In genomic region chr4:114488301-114488982, GRCh38 we compare ENCODE assay signal across 21 cellular contexts.
DNase-seq lines count a peak whose midpoint lies in the region; ATAC-seq, FAIRE-seq and TF ChIP-seq lines count a peak whose summit lies in the region.
"Had no signal": no experiment of that assay in that cellular context is flagged by ENCODE, and none has a peak within 500 bp of the region (broad histone marks: within the 10 kb centered on the region; RNA-seq: fewer than 3 reads in every experiment).

No MANE protein-coding gene starts in this region.

- ATAC-seq in A549 (no peak), upper lobe of right lung (peak; percentile 33), GM18520 (IDR thresholded peaks at IDR 0.05; ENCODE audit: unreplicated experiment) (no peak)

- H3K9ac ChIP-seq in adipocyte (ENCODE audit: low read length) = no peak overlapping the region
- H3K9ac ChIP-seq: BLaER1 treated with 17β-estradiol and CSF1 and Interleukin-3, amounts not matched to agents 10 nM and 100 nM had no signal

- intact Hi-C loops in upper lobe of right lung (cut with DNase I) = no loop called here
- intact Hi-C loops in CD4-positive, alpha-beta memory T cell (cut with micrococcal nuclease) = no loop called here

- WGBS in A549 (ENCODE audit: missing lambda C conversion rate) = 39% methylated on average over 3 of the region's 3 CpGs

- no peak overlapping the region for H3K27ac Mint-ChIP-seq in CD4-positive, alpha-beta memory T cell
- H3K27ac Mint-ChIP-seq: B cell; CD8-positive, alpha-beta memory T cell; H9 had no signal

- H3K4me1 ChIP-seq in A549 (no peaks in the 10 kb centered on the region), adipocyte (ENCODE audit: control insufficient read depth, insufficient read depth, low read length) (no peaks in the 10 kb centered on the region), upper lobe of right lung (no peaks in the 10 kb centered on the region)
- no peaks in the 10 kb centered on the region for H3K4me1 ChIP-seq in CD4-positive, alpha-beta memory T cell (ENCODE audit: insufficient read depth, low read length)
- H3K4me1 ChIP-seq: BLaER1 treated with 17β-estradiol and CSF1 and Interleukin-3, amounts not matched to agents 10 nM and 100 nM had no signal

- POLR2A ChIA-PET in A549 (lab: Yijun Ruan, JAX) = no interaction called here
- POLR2A ChIA-PET in CD4-positive, alpha-beta memory T cell (lab: Charles Lee; ENCODE audit: partially characterized antibody) = no interaction called here

- H3K27me3 ChIP-seq in adipocyte (replicated peaks; ENCODE audit: control insufficient read depth, insufficient read depth, low read length) (no peaks in the 10 kb centered on the region), bronchial epithelial cell (ENCODE audit: control insufficient read depth, insufficient read depth, low read length) (no peaks in the 10 kb centered on the region), upper lobe of right lung (no peaks in the 10 kb centered on the region)
- no peaks in the 10 kb centered on the region for H3K27me3 ChIP-seq in CD4-positive, alpha-beta memory T cell (ENCODE audit: insufficient read depth, low read length)
- H3K27me3 ChIP-seq: BLaER1 treated with 17β-estradiol and CSF1 and Interleukin-3, amounts not matched to agents 10 nM and 100 nM had no signal

- H3K36me3 ChIP-seq in adipocyte (ENCODE audit: control insufficient read depth, insufficient read depth, low read length, severe bottlenecking) (no peaks in the 10 kb centered on the region), bronchial epithelial cell (ENCODE audit: control insufficient read depth, insufficient read depth, low read length) (no peaks in the 10 kb centered on the region), upper lobe of right lung (no peaks in the 10 kb centered on the region)
- no peaks in the 10 kb centered on the region for H3K36me3 ChIP-seq in CD4-positive, alpha-beta memory T cell (ENCODE audit: insufficient read depth, low read length)
- H3K36me3 ChIP-seq: BLaER1 treated with 17β-estradiol and CSF1 and Interleukin-3, amounts not matched to agents 10 nM and 100 nM had no signal

- no peak overlapping the region for H3K4me3 Mint-ChIP-seq in CD4-positive, alpha-beta memory T cell
- H3K4me3 Mint-ChIP-seq: B cell; CD8-positive, alpha-beta memory T cell; H9 had no signal

- no peak for TF ChIP-seq CTCF in A549 (IDR thresholded peaks at IDR 0.05)
- no peak for TF ChIP-seq CTCF in bronchial epithelial cell (IDR thresholded peaks at IDR 0.05; ENCODE audit: insufficient read depth, low read length, severe bottlenecking)
- no peak for TF ChIP-seq CTCF in upper lobe of right lung (IDR thresholded peaks at IDR 0.05)

- no peak for DNase-seq in A549 (ENCODE audit: low read depth in 1 of 2, low spot score in 1 of 2)
- DNase-seq in adipocyte (ENCODE audit: low read depth) = peak; percentile 1
- peak; percentile 10 for DNase-seq in bronchial epithelial cell (ENCODE audit: low read depth)
- no peak for DNase-seq in upper lobe of right lung
- no peak for DNase-seq in GDM1 (lab: John Stamatoyannopoulos, UW)
- DNase-seq in CD4-positive, alpha-beta memory T cell = no peak
- DNase-seq: 8988T; CD8-positive, alpha-beta memory T cell; COR-L47; DMS 273 treated with DMSO at 0.1 percent for 48 hours; DMS53; DND-41; EL; GOT3; H9 had no signal

- FAIRE-seq in A549 (lab: Jason Lieb, UNC) (no peak), bronchial epithelial cell (lab: Jason Lieb, UNC) (no peak)
- FAIRE-seq: G401.6, GM12892, HTR-8/SVneo had no signal

- H3K27ac ChIP-seq in A549 (no peak overlapping the region), upper lobe of right lung (no peak overlapping the region)
- H3K27ac ChIP-seq in CD4-positive, alpha-beta memory T cell (ENCODE audit: low read depth, low read length) = no peak overlapping the region
- H3K27ac ChIP-seq: BLaER1 treated with 17β-estradiol and CSF1 and Interleukin-3, amounts not matched to agents 10 nM and 100 nM had no signal

- H3K4me2 ChIP-seq in A549 = no peak overlapping the region
- H3K4me2 ChIP-seq: BLaER1 treated with 17β-estradiol and CSF1 and Interleukin-3, amounts not matched to agents 10 nM and 100 nM had no signal

- CTCF ChIA-PET in A549 (lab: Yijun Ruan, JAX) = no interaction called here
- CTCF ChIA-PET in CD4-positive, alpha-beta memory T cell (lab: Charles Lee; ENCODE audit: partially characterized antibody) = no interaction called here

- H3K4me3 ChIP-seq in A549 (no peak overlapping the region), adipocyte (ENCODE audit: low read length) (no peak overlapping the region), bronchial epithelial cell (ENCODE audit: low read depth, low read length) (no peak overlapping the region), upper lobe of right lung (no peak overlapping the region)
- H3K4me3 ChIP-seq in CD4-positive, alpha-beta memory T cell (ENCODE audit: low read length in 2 of 2) = no peak overlapping the region
- H3K4me3 ChIP-seq: BLaER1 treated with 17β-estradiol and CSF1 and Interleukin-3, amounts not matched to agents 10 nM and 100 nM had no signal

- no peaks in the 10 kb centered on the region for H3K4me1 Mint-ChIP-seq in CD4-positive, alpha-beta memory T cell
- H3K4me1 Mint-ChIP-seq: B cell; CD8-positive, alpha-beta memory T cell had no signal

- no peak for TF ChIP-seq POLR2A in A549 (IDR thresholded peaks at IDR 0.05; ENCODE audit: low read length)

- no peak for TF ChIP-seq EP300 in A549 (IDR thresholded peaks at IDR 0.05)

- H3K9me3 Mint-ChIP-seq in CD4-positive, alpha-beta memory T cell = peaks cover 0 to 5% (median 0%) of the 10 kb centered on the region in 8 donors
- H3K9me3 Mint-ChIP-seq: CD8-positive, alpha-beta memory T cell had no signal

- H3K27me3 Mint-ChIP-seq in CD4-positive, alpha-beta memory T cell = no peaks in the 10 kb centered on the region
- H3K27me3 Mint-ChIP-seq: CD8-positive, alpha-beta memory T cell had no signal

- H3K36me3 Mint-ChIP-seq in CD4-positive, alpha-beta memory T cell = no peaks in the 10 kb centered on the region
- H3K36me3 Mint-ChIP-seq: CD8-positive, alpha-beta memory T cell had no signal

- H3K9me3 ChIP-seq in A549 (no peaks in the 10 kb centered on the region), adipocyte (ENCODE audit: control insufficient read depth, low read length) (no peaks in the 10 kb centered on the region), upper lobe of right lung (no peaks in the 10 kb centered on the region)
- H3K9me3 ChIP-seq in CD4-positive, alpha-beta memory T cell (ENCODE audit: control insufficient read depth in 1 of 2, low read length in 2 of 2) = no peaks in the 10 kb centered on the region

- TF ChIP-seq RAD21 in A549 (conservative IDR thresholded peaks at IDR 0.05 in 1 of 2, IDR thresholded peaks at IDR 0.05 in 1 of 2) = no peak

TF ChIP-seq in A549, 52 proteins besides CTCF, POLR2A, EP300 and RAD21:
- TF ChIP-seq MAFK (IDR thresholded peaks at IDR 0.05; ENCODE audit: partially characterized antibody) (peak; percentile 23), MAZ (IDR thresholded peaks at IDR 0.05; ENCODE audit: borderline replicate concordance, low read depth, low read length) (no peak)

Comparison
In these comparisons a context has a peak if more than half of its experiments do, and no peak if none do; other contexts are left out.
1. DNase-seq: peak in adipocyte (single experiment) and bronchial epithelial cell (single experiment); none in A549 (0 of 2), upper lobe of right lung (single experiment), GDM1 (single experiment) and CD4-positive, alpha-beta memory T cell (0 of 5).